Comparison of ENCODE assay signal across 30 cellular contexts in genomic region chr6:168789699-168790098, GRCh38.
"Had no signal": no experiment of that assay in that cellular context is flagged by ENCODE, and none has a peak within 500 bp of the region (broad histone marks: within the 10 kb centered on the region; RNA-seq: fewer than 3 reads in every experiment).

No MANE protein-coding gene starts in this region.

- H3K4me1 ChIP-seq: adrenal gland, body of pancreas, gastroesophageal sphincter, heart right ventricle had no signal

- H3K27me3 ChIP-seq: adrenal gland, body of pancreas, esophagus squamous epithelium, gastroesophageal sphincter had no signal

- H3K36me3 ChIP-seq: adrenal gland, esophagus squamous epithelium, gastroesophageal sphincter, heart right ventricle had no signal

- DNase-seq: activated CD4-positive, alpha-beta memory T cell treated with anti-CD3 and anti-CD28 coated beads for 36 hours; activated CD4-positive, alpha-beta T cell treated with anti-CD3 and anti-CD28 coated beads for 36 hours; activated CD4-positive, alpha-beta T cell treated with anti-CD3 and anti-CD28 coated beads, Interleukin-2, amount 10 ng/mL, durations not matched to agents 24 days and 14 days; activated CD4-positive, CD25-positive, alpha-beta regulatory T cell; activated CD4-positive, CD25-positive, alpha-beta regulatory T cell treated with anti-CD3 and anti-CD28 coated beads, Interleukin-2, amount 50 U/mL, for 72 hours; activated CD8-positive, alpha-beta memory T cell treated with anti-CD3 and anti-CD28 coated beads, Interleukin-2, amount 10 ng/mL, durations not matched to agents 7 days and 5 days; activated CD8-positive, alpha-beta memory T cell treated with anti-CD3 and anti-CD28 coated beads, Interleukin-2, amount 50 U/mL, for 4 hours; activated CD8-positive, alpha-beta T cell treated with anti-CD3 and anti-CD28 coated beads, Interleukin-2, amount 10 ng/mL, durations not matched to agents 7 days and 5 days; activated effector memory CD4-positive, alpha-beta T cell treated with anti-CD3 and anti-CD28 coated beads, Interleukin-2, amount 50 U/mL, for 16 hours; activated naive CD4-positive, alpha-beta T cell treated with anti-CD3 and anti-CD28 coated beads for 36 hours; activated naive CD8-positive, alpha-beta T cell treated with anti-CD3 and anti-CD28 coated beads for 36 hours; activated naive CD8-positive, alpha-beta T cell treated with anti-CD3 and anti-CD28 coated beads, Interleukin-2, amount 50 U/mL, for 24 hours; activated T-cell treated with anti-CD3 and anti-CD28 coated beads, Interleukin-2, amount 50 U/mL, for 1 hour; activated T-cell treated with anti-CD3 and anti-CD28 coated beads, Interleukin-2, amount 50 U/mL, for 48 hours; adrenal gland; amygdala; aorta; body of pancreas; caudate nucleus; cortex of kidney; dermis blood vessel endothelial cell; effector CD4-positive, alpha-beta T cell; effector memory CD8-positive, alpha-beta T cell; erythroblast; esophagus squamous epithelium; foreskin melanocyte; heart right ventricle; T-helper 17 cell; T1000 had no signal

- H3K27ac ChIP-seq: adrenal gland, body of pancreas, esophagus squamous epithelium, gastroesophageal sphincter, heart right ventricle had no signal

- ATAC-seq: activated CD4-positive, alpha-beta T cell treated with anti-CD3 and anti-CD28 coated beads for 36 hours; activated CD8-positive, alpha-beta memory T cell treated with anti-CD3 and anti-CD28 coated beads, Interleukin-2, amount 10 ng/mL, durations not matched to agents 7 days and 5 days; activated CD8-positive, alpha-beta T cell treated with anti-CD3 and anti-CD28 coated beads, Interleukin-2, amount 10 ng/mL, durations not matched to agents 7 days and 5 days; activated naive CD8-positive, alpha-beta T cell treated with anti-CD3 and anti-CD28 coated beads, Interleukin-2, amount 50 U/mL, for 24 hours; body of pancreas; effector memory CD8-positive, alpha-beta T cell; gastroesophageal sphincter; heart right ventricle; T-helper 17 cell had no signal

- H3K9me3 ChIP-seq: adrenal gland, body of pancreas, esophagus squamous epithelium, gastroesophageal sphincter had no signal

- H3K4me3 ChIP-seq: adrenal gland, body of pancreas, esophagus squamous epithelium, gastroesophageal sphincter, heart right ventricle had no signal
